Comparison of ENCODE assay signal across 7 cellular contexts in genomic region chr1:212284332-212284743, GRCh38. TPM values are rescaled to one million over a fixed set of nuclear protein-coding genes. Genes with fewer than 3 reads are reported as not detected.
A peak's percentile ranks its signal among the peaks of the same experiment; 100 is the strongest.
DNase-seq lines count a peak whose midpoint lies in the region; ATAC-seq and TF ChIP-seq lines count a peak whose summit lies in the region.

No MANE protein-coding gene starts in this region.

- TF ChIP-seq CTCF in IMR-90 (conservative IDR thresholded peaks at IDR 0.05; ENCODE audit: low read depth, low read length) (no peak), stomach (IDR thresholded peaks at IDR 0.05) (no peak)

- peak overlapping the region; percentile 7; the same call in 1 of the 2 replicates for H4K91ac ChIP-seq in IMR-90 (ENCODE audit: insufficient read depth, low read depth, low read length)

- H3K4me3 ChIP-seq in IMR-90 (ENCODE audit: insufficient read depth, low read depth, low read length), result peak overlapping the region; percentile 85
- H3K4me3 ChIP-seq in iPS-20b (ENCODE audit: low read length), result peak overlapping the region; percentile 87
- peak overlapping the region; percentile 63 to 99 (median 82) for H3K4me3 ChIP-seq in stomach

- H3K27ac ChIP-seq in IMR-90 (ENCODE audit: insufficient read depth, low read length) (peak overlapping the region; percentile 71; the same call in 1 of the 2 replicates), iPS-20b (ENCODE audit: low read length) (no peak overlapping the region), stomach (peak overlapping the region; percentile 95 to 100 (median 99))

- H3K4me2 ChIP-seq in IMR-90 (ENCODE audit: low read depth, low read length), result peak overlapping the region; percentile 72

- H3K27me3 Mint-ChIP-seq in activated T-helper 2 cell treated with anti-CD3 and anti-CD28 coated beads, Interferon-gamma antibody, Interleukin-2, Interleukin-4, amounts not matched to agents 10 μg/mL and 5 μg/mL and 100 μg/mL, durations not matched to agents 14 hours and 24 hours and 36 hours (ENCODE audit: low read depth), result no peaks in the 10 kb centered on the region

- H3K23ac ChIP-seq in IMR-90 (ENCODE audit: low read depth, low read length), result peak overlapping the region; percentile 11; the same call in 1 of the 2 replicates

- CTCF ChIA-PET in IMR-90 (lab: Yijun Ruan, JAX), result no interaction called here

- H2BK20ac ChIP-seq in IMR-90 (ENCODE audit: low read depth, low read length), result no peak overlapping the region

- in situ Hi-C loops in IMR-90 (cut with MboI; ENCODE audit: low sequenced_read_pairs), result no loop called here

- H3K14ac ChIP-seq in IMR-90 (replicated peaks; ENCODE audit: low read depth, low read length), result 0 out of 2 replicates have a peak overlapping the region, but pooled peaks have one; percentile 8

- H3K9me3 ChIP-seq in IMR-90 (ENCODE audit: control insufficient read depth, insufficient read depth, low read length) (no peaks in the 10 kb centered on the region), iPS-20b (ENCODE audit: insufficient read depth, low read depth, low read length) (no peaks in the 10 kb centered on the region), stomach (no peaks in the 10 kb centered on the region)

- no peak for TF ChIP-seq EP300 in stomach (IDR thresholded peaks at IDR 0.05)

- H4K8ac ChIP-seq in IMR-90 (ENCODE audit: low read depth in 2 of 2, low read length in 2 of 2), result peak overlapping the region in 1 of 2 experiments; percentile 75; a peak in 1 of 4 replicates

- WGBS in IMR-90 (ENCODE audit: extremely low coverage in 2 of 2, insufficient read length in 1 of 2), 2 experiments, result 3% methylated on average over 6 of the region's 14 CpGs; no CpG with 5 or more reads in 1 of the 2 experiments
- WGBS in stomach, 5 donors, result 5 to 14% (median 6%) methylated on average over 14 of the region's 14 CpGs

- no peaks in the 10 kb centered on the region; the same call in 1 of the 2 replicates for H3K9me1 ChIP-seq in IMR-90 (ENCODE audit: insufficient read depth, low read length)

- H3K4ac ChIP-seq in IMR-90 (ENCODE audit: low read depth, low read length), result no peak overlapping the region; the same call in 1 of the 2 replicates

- H3K36me3 Mint-ChIP-seq in activated T-helper 2 cell treated with anti-CD3 and anti-CD28 coated beads, Interferon-gamma antibody, Interleukin-2, Interleukin-4, amounts not matched to agents 10 μg/mL and 5 μg/mL and 100 μg/mL, durations not matched to agents 14 hours and 24 hours and 36 hours (ENCODE audit: low read depth), result no peaks in the 10 kb centered on the region

- no peak overlapping the region for H3K56ac ChIP-seq in IMR-90 (ENCODE audit: extremely low read depth, insufficient read depth, low read length)

- peak overlapping the region; percentile 97 for H3K27ac Mint-ChIP-seq in activated T-helper 2 cell treated with anti-CD3 and anti-CD28 coated beads, Interferon-gamma antibody, Interleukin-2, Interleukin-4, amounts not matched to agents 10 μg/mL and 5 μg/mL and 100 μg/mL, durations not matched to agents 14 hours and 24 hours and 36 hours

- peak overlapping the region; percentile 99 for H2AFZ ChIP-seq in IMR-90 (replicated peaks; ENCODE audit: low read length, poor library complexity)

- H2BK120ac ChIP-seq in IMR-90 (ENCODE audit: low read depth, low read length), result no peak overlapping the region

- H3K9me3 Mint-ChIP-seq in activated T-helper 2 cell treated with anti-CD3 and anti-CD28 coated beads, Interferon-gamma antibody, Interleukin-2, Interleukin-4, amounts not matched to agents 10 μg/mL and 5 μg/mL and 100 μg/mL, durations not matched to agents 14 hours and 24 hours and 36 hours, result no peaks in the 10 kb centered on the region

- intact Hi-C loops in IMR-90 (cut with micrococcal nuclease), result no loop called here
- intact Hi-C loops in activated T-helper 2 cell treated with anti-CD3 and anti-CD28 coated beads, Interferon-gamma antibody, Interleukin-2, Interleukin-4, amounts not matched to agents 10 μg/mL and 5 μg/mL and 100 μg/mL, durations not matched to agents 14 hours and 24 hours and 36 hours (cut with micrococcal nuclease), result loop anchor here (10.0 kb wide), 1 partner anchor 450 kb away; the partner anchor contains the start of gene LPGAT1
- intact Hi-C loops in stomach (cut with DNase I; ENCODE audit: low total_unique reads), result no loop called here

- H3K4me1 Mint-ChIP-seq in activated T-helper 2 cell treated with anti-CD3 and anti-CD28 coated beads, Interferon-gamma antibody, Interleukin-2, Interleukin-4, amounts not matched to agents 10 μg/mL and 5 μg/mL and 100 μg/mL, durations not matched to agents 14 hours and 24 hours and 36 hours (ENCODE audit: low read depth), result peaks cover 22% of the 10 kb centered on the region

- H2AK5ac ChIP-seq in IMR-90 (ENCODE audit: low read depth, low read length), result no peak overlapping the region

- peak overlapping the region; percentile 94 for H3K4me3 Mint-ChIP-seq in activated T-helper 2 cell treated with anti-CD3 and anti-CD28 coated beads, Interferon-gamma antibody, Interleukin-2, Interleukin-4, amounts not matched to agents 10 μg/mL and 5 μg/mL and 100 μg/mL, durations not matched to agents 14 hours and 24 hours and 36 hours (ENCODE audit: low read depth)

- no peak overlapping the region for H3K18ac ChIP-seq in IMR-90 (ENCODE audit: low read depth, low read length)

- no peak overlapping the region for H2BK5ac ChIP-seq in IMR-90 (ENCODE audit: low read depth, low read length, poor library complexity, severe bottlenecking)

- H3K27me3 ChIP-seq in IMR-90 (ENCODE audit: control insufficient read depth, insufficient read depth, low read length), result no peaks in the 10 kb centered on the region
- H3K27me3 ChIP-seq in iPS-20b (ENCODE audit: insufficient read depth, low read length), result no peaks in the 10 kb centered on the region
- no peaks in the 10 kb centered on the region for H3K27me3 ChIP-seq in stomach

- no peak overlapping the region for H2BK15ac ChIP-seq in IMR-90 (ENCODE audit: low read depth, low read length)

- peaks cover 8 to 31% of the 10 kb centered on the region in 2 experiments; a peak in 2 of 4 replicates for H3K79me1 ChIP-seq in IMR-90 (ENCODE audit: low read depth in 1 of 2, low read length in 2 of 2)

- peak overlapping the region; percentile 77 for H2AK9ac ChIP-seq in IMR-90 (replicated peaks; ENCODE audit: low read depth, low read length, poor library complexity)

- TF ChIP-seq RAD21 in IMR-90 (IDR thresholded peaks at IDR 0.05; ENCODE audit: low read length), result no peak

- no peak overlapping the region for H4K5ac ChIP-seq in IMR-90 (ENCODE audit: low read depth, low read length)

- ATAC-seq in IMR-90 (ENCODE audit: low read depth) (no peak), HG03469 (IDR thresholded peaks at IDR 0.05; ENCODE audit: unreplicated experiment) (no peak), HG02678 (IDR thresholded peaks at IDR 0.05; ENCODE audit: unreplicated experiment) (no peak)

- H3K4me1 ChIP-seq in IMR-90 (ENCODE audit: control insufficient read depth, insufficient read depth, low read length) (peaks cover 4% of the 10 kb centered on the region), iPS-20b (ENCODE audit: insufficient read depth, low read length) (peaks cover 7% of the 10 kb centered on the region; the same call in 1 of the 2 replicates), stomach (peaks cover 4 to 36% (median 26%) of the 10 kb centered on the region in 4 donors)

- TF ChIP-seq POLR2A in IMR-90 (IDR thresholded peaks at IDR 0.05; ENCODE audit: low read depth, low read length) (no peak), stomach (IDR thresholded peaks at IDR 0.05) (no peak)

- POLR2A ChIA-PET in IMR-90 (lab: Charles Lee; ENCODE audit: unreplicated experiment), result no interaction called here

- H3K9ac ChIP-seq in IMR-90 (ENCODE audit: low read depth, low read length), result peak overlapping the region; percentile 42
- peak overlapping the region; percentile 80; the same call in 1 of the 2 replicates for H3K9ac ChIP-seq in iPS-20b (ENCODE audit: low read depth, low read length)

- H3K36me3 ChIP-seq in IMR-90 (ENCODE audit: control insufficient read depth, insufficient read depth, low read length) (no peaks in the 10 kb centered on the region), iPS-20b (ENCODE audit: insufficient read depth, low read depth, low read length) (no peaks in the 10 kb centered on the region), stomach (no peaks in the 10 kb centered on the region)

- H4K20me1 ChIP-seq in IMR-90 (ENCODE audit: insufficient read depth, low read length), result peaks cover 15% of the 10 kb centered on the region; the same call in 1 of the 2 replicates

- dilution Hi-C loops in IMR-90 (cut with HindIII; ENCODE audit: low sequenced_read_pairs, unreplicated experiment), result no loop called here

- no TSS peak for BruUV-seq in IMR-90 (replicated peaks; lab: Mats Ljungman, UMichigan)

- DNase-seq in IMR-90 (peak; percentile 16), stomach (no peak), inferior parietal cortex (ENCODE audit: extremely low spot score) (no peak)
- no peak for DNase-seq in activated T-helper 2 cell treated with anti-CD3 and anti-CD28 coated beads, Interferon-gamma antibody, Interleukin-2, Interleukin-4, amounts not matched to agents 10 μg/mL and 5 μg/mL and 100 μg/mL, durations not matched to agents 14 hours and 24 hours and 36 hours (ENCODE audit: low spot score)

TF ChIP-seq in IMR-90, 13 proteins besides CTCF, POLR2A, EP300 and RAD21 (continues in another document):
- no peak for TF ChIP-seq SMC3 (IDR thresholded peaks at IDR 0.05; ENCODE audit: low read depth, low read length)
- no peak for TF ChIP-seq NFE2L2 (IDR thresholded peaks at IDR 0.05; ENCODE audit: low read depth, low read length)
- no peak for TF ChIP-seq MAZ (IDR thresholded peaks at IDR 0.05; ENCODE audit: borderline replicate concordance, low read depth, low read length)
- TF ChIP-seq RCOR1 (IDR thresholded peaks at IDR 0.05; ENCODE audit: insufficient replicate concordance, low read length), result no peak
- no peak for TF ChIP-seq MXI1 (IDR thresholded peaks at IDR 0.05; ENCODE audit: borderline replicate concordance, low read depth, low read length)
- TF ChIP-seq CHD1 (IDR thresholded peaks at IDR 0.05; ENCODE audit: low read depth, low read length), result no peak
- TF ChIP-seq CEBPB (IDR thresholded peaks at IDR 0.05; ENCODE audit: low read depth, low read length), result no peak

RNA-seq across cellular contexts. Expression of gene PPP2R5A, which starts 0.9 kb away (rescaled TPM):
- total RNA-seq in IMR-90 (2012; rRNA removed), result 8.4 and 15.3 TPM in 2 replicates
- polyA plus RNA-seq in IMR-90 (2012; rRNA removed), result 10.3 and 12.6 TPM in 2 replicates
- 4.8 and 4.9 TPM in 2 replicates for polyA plus RNA-seq in IMR-90 (2012; cell fraction: cytosol; rRNA removed)
- 3.6 and 11.5 TPM in 2 replicates for polyA plus RNA-seq in IMR-90 (2012; cell fraction: nucleus; rRNA removed; ENCODE audit: low replicate concordance)
- total RNA-seq in activated T-helper 2 cell treated with anti-CD3 and anti-CD28 coated beads, Interferon-gamma antibody, Interleukin-2, Interleukin-4, amounts not matched to agents 10 μg/mL and 5 μg/mL and 100 μg/mL, durations not matched to agents 14 hours and 24 hours and 36 hours, result 40.4 and 42.1 TPM in 2 replicates
- 10 to 100 TPM; 38.4 to 69.6 (median 57.2) TPM for total RNA-seq in stomach
- polyA plus RNA-seq in stomach, result 10 to 100 TPM; 40.4 to 72.6 (median 40.5) TPM
